ENCODE assay signal across 20 cellular contexts in genomic region chr6:40340196-40340595, GRCh38.
"Had no signal": no experiment of that assay in that cellular context is flagged by ENCODE, and none has a peak within 500 bp of the region (broad histone marks: within the 10 kb centered on the region; RNA-seq: fewer than 3 reads in every experiment).

No MANE protein-coding gene starts in this region.

- H3K27ac ChIP-seq: gastroesophageal sphincter, hepatocyte, thoracic aorta had no signal

- H3K36me3 ChIP-seq: gastroesophageal sphincter, thoracic aorta had no signal

- DNase-seq: activated CD4-positive, alpha-beta memory T cell treated with anti-CD3 and anti-CD28 coated beads, Interleukin-2, amount 10 ng/mL, durations not matched to agents 7 days and 5 days; activated CD4-positive, alpha-beta T cell treated with anti-CD3 and anti-CD28 coated beads for 1 hour; activated CD4-positive, alpha-beta T cell treated with anti-CD3 and anti-CD28 coated beads, Interleukin-2, amount 10 ng/mL, durations not matched to agents 7 days and 5 days; activated CD8-positive, alpha-beta memory T cell treated with anti-CD3 and anti-CD28 coated beads, Interleukin-2, amount 50 U/mL, for 48 hours; activated naive CD8-positive, alpha-beta T cell treated with anti-CD3 and anti-CD28 coated beads, Interleukin-2, amount 50 U/mL, for 24 hours; activated T-cell treated with anti-CD3 and anti-CD28 coated beads, Interleukin-2, amount 50 U/mL, for 4 hours; amygdala; central memory CD4-positive, alpha-beta T cell; left ventricle myocardium superior; mucosa of descending colon; posterior cingulate gyrus; right cardiac atrium; stimulated activated CD4-positive, alpha-beta T cell treated with anti-CD3 and anti-CD28 coated beads, Interleukin-2, amount 100 ng/mL, for 48 hours; stimulated activated naive CD4-positive, alpha-beta T cell treated with Interleukin-2 at 50 U/mL for 16 hours; T-helper 9 cell; trophoblast cell had no signal

- H3K4me3 ChIP-seq: gastroesophageal sphincter, hepatocyte, mucosa of descending colon, thoracic aorta had no signal

- ATAC-seq: activated naive CD8-positive, alpha-beta T cell treated with anti-CD3 and anti-CD28 coated beads, Interleukin-2, amount 50 U/mL, for 24 hours; activated T-cell treated with anti-CD3 and anti-CD28 coated beads, Interleukin-2, amount 50 U/mL, for 4 hours; gastroesophageal sphincter; left ventricle myocardium superior; mucosa of descending colon; natural killer cell treated with Interleukin-12 subunit alpha and Interleukin-12 subunit beta and Interleukin-15 and Interleukin-18, amount 100 ng/mL, for 72 hours; right cardiac atrium had no signal

- H3K9me3 ChIP-seq: gastroesophageal sphincter, mucosa of descending colon, thoracic aorta had no signal
